ENCODE assay signal across 10 cellular contexts in genomic region chr5:32708949-32709348, GRCh38. TPM values are rescaled to one million over a fixed set of nuclear protein-coding genes. Genes with fewer than 3 reads are reported as not detected.
DNase-seq lines count a peak whose midpoint lies in the region; ATAC-seq and TF ChIP-seq lines count a peak whose summit lies in the region.
"Had no signal": no experiment of that assay in that cellular context is flagged by ENCODE, and none has a peak within 500 bp of the region (broad histone marks: within the 10 kb centered on the region; RNA-seq: fewer than 3 reads in every experiment).

No MANE protein-coding gene starts in this region.

- H3K4me3 ChIP-seq in naive thymus-derived CD4-positive, alpha-beta T cell (ENCODE audit: low read length) = no peak overlapping the region
- H3K4me3 ChIP-seq in brain microvascular endothelial cell (ENCODE audit: low read depth, low read length) = no peak overlapping the region
- H3K4me3 ChIP-seq: lung had no signal

- DNase-seq in stimulated activated naive CD8-positive, alpha-beta T cell treated with anti-CD3 and anti-CD28 coated beads, Interleukin-15, amount 100 ng/mL, for 72 hours = no peak
- no peak for DNase-seq in stimulated activated naive CD8-positive, alpha-beta T cell treated with anti-CD3 and anti-CD28 coated beads, Interleukin-15, Interleukin-2, amounts not matched to agents 100 U/mL and 50 U/mL, for 24 hours
- peak; percentile 5 for DNase-seq in astrocyte of the hippocampus (ENCODE audit: low read depth, low spot score)
- DNase-seq in naive thymus-derived CD4-positive, alpha-beta T cell = no peak
- no peak for DNase-seq in NCI-H2171 (lab: John Stamatoyannopoulos, UW)
- DNase-seq in brain microvascular endothelial cell = no peak
- no peak for DNase-seq in stimulated activated CD4-positive, alpha-beta T cell treated with anti-CD3 and anti-CD28 coated beads, Interleukin-4, amount 100 ng/mL, for 4 hours
- no peak for DNase-seq in occipital lobe (lab: John Stamatoyannopoulos, UW)

- ATAC-seq in stimulated activated naive CD8-positive, alpha-beta T cell treated with anti-CD3 and anti-CD28 coated beads, Interleukin-15, amount 100 ng/mL, for 72 hours = peak; percentile 26
- no peak for ATAC-seq in stimulated activated naive CD8-positive, alpha-beta T cell treated with anti-CD3 and anti-CD28 coated beads, Interleukin-15, Interleukin-2, amounts not matched to agents 100 U/mL and 50 U/mL, for 24 hours
- no peak for ATAC-seq in naive thymus-derived CD4-positive, alpha-beta T cell

- H3K27ac Mint-ChIP-seq in stimulated activated naive CD8-positive, alpha-beta T cell treated with anti-CD3 and anti-CD28 coated beads, Interleukin-15, amount 100 ng/mL, for 72 hours = no peak overlapping the region
- no peak overlapping the region for H3K27ac Mint-ChIP-seq in naive thymus-derived CD4-positive, alpha-beta T cell

- H3K27me3 Mint-ChIP-seq in stimulated activated naive CD8-positive, alpha-beta T cell treated with anti-CD3 and anti-CD28 coated beads, Interleukin-15, amount 100 ng/mL, for 72 hours = peaks cover 71% of the 10 kb centered on the region
- H3K27me3 Mint-ChIP-seq in naive thymus-derived CD4-positive, alpha-beta T cell = peaks cover 58 to 70% (median 64%) of the 10 kb centered on the region in 5 donors

- peaks cover 3 to 7% of the 10 kb centered on the region in 2 donors for H3K4me1 ChIP-seq in naive thymus-derived CD4-positive, alpha-beta T cell (ENCODE audit: control insufficient read depth in 2 of 2, insufficient read depth in 2 of 2, low read length in 2 of 2)

- no peak overlapping the region for H3K4me3 Mint-ChIP-seq in stimulated activated naive CD8-positive, alpha-beta T cell treated with anti-CD3 and anti-CD28 coated beads, Interleukin-15, amount 100 ng/mL, for 72 hours
- H3K4me3 Mint-ChIP-seq in naive thymus-derived CD4-positive, alpha-beta T cell = peak overlapping the region in 7 of 10 donors; percentile 13 to 82 (median 72)

- H3K27me3 ChIP-seq in naive thymus-derived CD4-positive, alpha-beta T cell (ENCODE audit: control insufficient read depth in 2 of 2, insufficient read depth in 2 of 2, low read length in 2 of 2) = peaks cover 0 to 3% of the 10 kb centered on the region in 2 donors
- H3K27me3 ChIP-seq in brain microvascular endothelial cell (replicated peaks) = no peaks in the 10 kb centered on the region

- H3K36me3 ChIP-seq in naive thymus-derived CD4-positive, alpha-beta T cell (ENCODE audit: control insufficient read depth in 2 of 3, insufficient read depth in 3 of 3, low read length in 3 of 3) = no peaks in the 10 kb centered on the region
- no peaks in the 10 kb centered on the region for H3K36me3 ChIP-seq in brain microvascular endothelial cell (replicated peaks)
- H3K36me3 ChIP-seq: cardiac muscle cell had no signal

- no peak overlapping the region for H3K27ac ChIP-seq in naive thymus-derived CD4-positive, alpha-beta T cell (ENCODE audit: low read depth, low read length)
- no peak overlapping the region for H3K27ac ChIP-seq in brain microvascular endothelial cell
- H3K27ac ChIP-seq: cardiac muscle cell had no signal

- in situ Hi-C loops in brain microvascular endothelial cell (cut with HindIII; ENCODE audit: low pct_ligation_motif_present, low sequenced_read_pairs) = no loop called here

- peaks cover 0 to 1% (median 0%) of the 10 kb centered on the region in 5 donors for H3K36me3 Mint-ChIP-seq in naive thymus-derived CD4-positive, alpha-beta T cell

- no peak for TF ChIP-seq CTCF in brain microvascular endothelial cell (IDR thresholded peaks at IDR 0.05; ENCODE audit: low read depth, low read length, missing control alignments)

- H3K9me3 ChIP-seq in naive thymus-derived CD4-positive, alpha-beta T cell (ENCODE audit: control insufficient read depth in 2 of 3, low read length in 3 of 3) = no peaks in the 10 kb centered on the region

- POLR2A ChIA-PET in naive thymus-derived CD4-positive, alpha-beta T cell (lab: Charles Lee) = no interaction called here

- H3K9me3 Mint-ChIP-seq in stimulated activated naive CD8-positive, alpha-beta T cell treated with anti-CD3 and anti-CD28 coated beads, Interleukin-15, amount 100 ng/mL, for 72 hours = no peaks in the 10 kb centered on the region
- H3K9me3 Mint-ChIP-seq in naive thymus-derived CD4-positive, alpha-beta T cell = peaks cover 0 to 9% (median 0%) of the 10 kb centered on the region in 11 donors

- H3K4me1 Mint-ChIP-seq in stimulated activated naive CD8-positive, alpha-beta T cell treated with anti-CD3 and anti-CD28 coated beads, Interleukin-15, amount 100 ng/mL, for 72 hours = peaks cover 48% of the 10 kb centered on the region
- H3K4me1 Mint-ChIP-seq in naive thymus-derived CD4-positive, alpha-beta T cell = peaks cover 18 to 30% (median 28%) of the 10 kb centered on the region in 7 donors

- intact Hi-C loops in naive thymus-derived CD4-positive, alpha-beta T cell (cut with micrococcal nuclease) = loop anchor here in 1 of 2 donors (1.0 to 5.0 kb wide), 3 partner anchors 233 to 714 kb away; no protein-coding TSS in a partner anchor

- CTCF ChIA-PET in naive thymus-derived CD4-positive, alpha-beta T cell (lab: Charles Lee) = interaction anchor here (0.8 to 1.4 kb wide), 2 partner anchors 144 to 145 kb away, joined by 4 to 9 read pairs; no protein-coding TSS in a partner anchor

RNA-seq across cellular contexts. Expression of gene NPR3, which starts 2.2 kb away (rescaled TPM):
- total RNA-seq in naive thymus-derived CD4-positive, alpha-beta T cell = 1 to 10 TPM in 1 of 5 experiments, under 1 TPM in 1, not detected in 3; 0.56 to 1.4 TPM
- polyA plus RNA-seq in naive thymus-derived CD4-positive, alpha-beta T cell = not detected
- 19.3 TPM for total RNA-seq in occipital lobe

Comparison
In these comparisons a context has a peak if more than half of its experiments do, and no peak if none do; other contexts are left out.
1. H3K4me3 Mint-ChIP-seq: peak in naive thymus-derived CD4-positive, alpha-beta T cell (7 of 10); none in stimulated activated naive CD8-positive, alpha-beta T cell treated with anti-CD3 and anti-CD28 coated beads, Interleukin-15, amount 100 ng/mL, for 72 hours (0 of 2).